ENCODE assay signal across 16 cellular contexts in the genomic region with DNA sequence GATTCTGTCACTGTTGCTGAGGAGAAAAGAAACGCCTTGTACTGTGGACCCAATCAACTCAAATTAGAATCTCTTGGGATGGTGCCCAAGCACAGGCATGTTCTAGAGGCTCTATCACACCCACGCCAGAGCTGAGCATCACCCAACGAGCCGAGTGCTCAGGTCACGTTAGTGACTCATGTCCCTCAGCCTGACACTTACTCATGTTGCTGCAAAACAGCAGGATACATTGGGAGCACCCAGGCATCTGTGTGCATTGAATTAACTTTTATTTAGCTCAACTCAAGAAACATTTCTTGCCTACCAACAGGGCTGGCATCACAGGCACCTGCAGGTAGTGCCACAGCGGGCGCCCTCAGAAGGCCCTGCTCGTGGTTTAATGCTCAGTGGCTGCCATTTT.
DNase-seq lines count a peak whose midpoint lies in the region; ATAC-seq, FAIRE-seq and TF ChIP-seq lines count a peak whose summit lies in the region.
"Had no signal": no experiment of that assay in that cellular context is flagged by ENCODE, and none has a peak within 500 bp of the region (broad histone marks: within the 10 kb centered on the region; RNA-seq: fewer than 3 reads in every experiment).

No MANE protein-coding gene starts in this region.

- H3K79me2 ChIP-seq in astrocyte (ENCODE audit: insufficient read depth, low read length): no peaks in the 10 kb centered on the region

- DNase-seq in T-helper 2 cell treated with Interferon-gamma antibody and Interleukin-4, amounts not matched to agents 5 μg/mL and 100 μg/mL, for 36 hours (ENCODE audit: low spot score): peak; percentile 18
- DNase-seq in T-helper 2 cell (no peak), astrocyte (ENCODE audit: low read depth) (peak; percentile 61), right cardiac atrium (peak; percentile 54 to 71 (median 70)), upper lobe of right lung (no peak), frontal cortex (ENCODE audit: low spot score in 2 of 2) (no peak), A673 (ENCODE audit: low spot score) (no peak)
- DNase-seq: activated T-cell treated with anti-CD3 and anti-CD28 coated beads, Interleukin-2, amount 50 U/mL, for 1 hour; body of pancreas; MV-4-11 had no signal

- peaks cover 53% of the 10 kb centered on the region for H3K4me1 Mint-ChIP-seq in T-helper 2 cell treated with Interferon-gamma antibody and Interleukin-4, amounts not matched to agents 5 μg/mL and 100 μg/mL, for 36 hours (ENCODE audit: low read depth)
- peaks cover 32% of the 10 kb centered on the region for H3K4me1 Mint-ChIP-seq in astrocyte (ENCODE audit: low read depth, unreplicated experiment)
- no peaks in the 10 kb centered on the region for H3K4me1 Mint-ChIP-seq in stimulated activated memory B cell treated with anti-CD40 and anti-IgM and Interleukin-4, amounts not matched to agents 10 μg/mL and 1 μg/mL and 100 μg/mL, for 72 hours
- H3K4me1 Mint-ChIP-seq: B cell had no signal

- peaks cover 24% of the 10 kb centered on the region for H3K9me3 Mint-ChIP-seq in T-helper 2 cell treated with Interferon-gamma antibody and Interleukin-4, amounts not matched to agents 5 μg/mL and 100 μg/mL, for 36 hours
- H3K9me3 Mint-ChIP-seq in astrocyte (ENCODE audit: unreplicated experiment): peaks cover 10% of the 10 kb centered on the region
- peaks cover under 1% of the 10 kb centered on the region for H3K9me3 Mint-ChIP-seq in stimulated activated memory B cell treated with anti-CD40 and anti-IgM and Interleukin-4, amounts not matched to agents 10 μg/mL and 1 μg/mL and 100 μg/mL, for 72 hours

- H3K4me2 ChIP-seq in astrocyte (ENCODE audit: low read length): peak overlapping the region; percentile 12

- no peak for TF ChIP-seq CTCF in astrocyte (IDR thresholded peaks at IDR 0.05; ENCODE audit: insufficient read depth, low read depth, low read length)
- no peak for TF ChIP-seq CTCF in upper lobe of right lung (IDR thresholded peaks at IDR 0.05)
- TF ChIP-seq CTCF in A673 (conservative IDR thresholded peaks at IDR 0.05; ENCODE audit: low read depth, low read length): no peak

- no peak overlapping the region for H3K9ac ChIP-seq in astrocyte (ENCODE audit: low read length)

- H2AFZ ChIP-seq in astrocyte (ENCODE audit: low read depth, low read length): no peak overlapping the region

- H4K20me1 ChIP-seq in astrocyte (ENCODE audit: insufficient read depth, low read length): no peaks in the 10 kb centered on the region

- CTCF ChIA-PET in A673 (lab: Charles Lee): no interaction called here

- FAIRE-seq in astrocyte (lab: Jason Lieb, UNC) (no peak), frontal cortex (lab: Jason Lieb, UNC) (no peak)

- no peak overlapping the region for H3K4me3 Mint-ChIP-seq in T-helper 2 cell treated with Interferon-gamma antibody and Interleukin-4, amounts not matched to agents 5 μg/mL and 100 μg/mL, for 36 hours
- no peak overlapping the region for H3K4me3 Mint-ChIP-seq in astrocyte (ENCODE audit: unreplicated experiment)
- H3K4me3 Mint-ChIP-seq in stimulated activated memory B cell treated with anti-CD40 and anti-IgM and Interleukin-4, amounts not matched to agents 10 μg/mL and 1 μg/mL and 100 μg/mL, for 72 hours: no peak overlapping the region
- H3K4me3 Mint-ChIP-seq: B cell had no signal

- H3K27me3 ChIP-seq in astrocyte (ENCODE audit: insufficient read depth, low read length): no peaks in the 10 kb centered on the region
- H3K27me3 ChIP-seq in right cardiac atrium (ENCODE audit: control insufficient read depth, insufficient read depth): no peaks in the 10 kb centered on the region
- H3K27me3 ChIP-seq in upper lobe of right lung: no peaks in the 10 kb centered on the region
- H3K27me3 ChIP-seq in A673 (replicated peaks; ENCODE audit: insufficient read depth, low read depth, low read length, poor library complexity): no peaks in the 10 kb centered on the region
- H3K27me3 ChIP-seq: body of pancreas, vagina had no signal

- intact Hi-C loops in right cardiac atrium (cut with DNase I): no loop called here
- intact Hi-C loops in upper lobe of right lung (cut with DNase I): no loop called here
- intact Hi-C loops in A673 (cut with micrococcal nuclease; ENCODE audit: unreplicated experiment): no loop called here

- peaks cover 13% of the 10 kb centered on the region for H3K36me3 Mint-ChIP-seq in T-helper 2 cell treated with Interferon-gamma antibody and Interleukin-4, amounts not matched to agents 5 μg/mL and 100 μg/mL, for 36 hours (ENCODE audit: low read depth)
- peaks cover 3% of the 10 kb centered on the region for H3K36me3 Mint-ChIP-seq in astrocyte (ENCODE audit: low read depth, unreplicated experiment)
- H3K36me3 Mint-ChIP-seq in stimulated activated memory B cell treated with anti-CD40 and anti-IgM and Interleukin-4, amounts not matched to agents 10 μg/mL and 1 μg/mL and 100 μg/mL, for 72 hours: no peaks in the 10 kb centered on the region

- H3K27me3 Mint-ChIP-seq in T-helper 2 cell treated with Interferon-gamma antibody and Interleukin-4, amounts not matched to agents 5 μg/mL and 100 μg/mL, for 36 hours (ENCODE audit: low read depth): no peaks in the 10 kb centered on the region
- peaks cover 11% of the 10 kb centered on the region for H3K27me3 Mint-ChIP-seq in astrocyte (ENCODE audit: low read depth, unreplicated experiment)
- peaks cover 18% of the 10 kb centered on the region for H3K27me3 Mint-ChIP-seq in stimulated activated memory B cell treated with anti-CD40 and anti-IgM and Interleukin-4, amounts not matched to agents 10 μg/mL and 1 μg/mL and 100 μg/mL, for 72 hours

- POLR2A ChIA-PET in A673 (lab: Charles Lee; ENCODE audit: low non-redundant PET): no interaction called here

- no peak overlapping the region for H3K4me3 ChIP-seq in astrocyte (ENCODE audit: insufficient read depth, low read depth, low read length)
- no peak overlapping the region for H3K4me3 ChIP-seq in right cardiac atrium (ENCODE audit: low read length)
- no peak overlapping the region for H3K4me3 ChIP-seq in upper lobe of right lung
- H3K4me3 ChIP-seq in A673 (ENCODE audit: low read depth, low read length, poor library complexity, severe bottlenecking): no peak overlapping the region
- H3K4me3 ChIP-seq: body of pancreas, HAP-1, lung, vagina had no signal

- no peak overlapping the region for H3K27ac Mint-ChIP-seq in T-helper 2 cell treated with Interferon-gamma antibody and Interleukin-4, amounts not matched to agents 5 μg/mL and 100 μg/mL, for 36 hours
- no peak overlapping the region for H3K27ac Mint-ChIP-seq in astrocyte (ENCODE audit: unreplicated experiment)
- H3K27ac Mint-ChIP-seq in stimulated activated memory B cell treated with anti-CD40 and anti-IgM and Interleukin-4, amounts not matched to agents 10 μg/mL and 1 μg/mL and 100 μg/mL, for 72 hours: no peak overlapping the region
- H3K27ac Mint-ChIP-seq: B cell had no signal

- WGBS in right cardiac atrium: 78% methylated on average over 8 of the region's 8 CpGs

- no TSS peak for BruUV-seq in A673 (replicated peaks; lab: Mats Ljungman, UMichigan)

- peaks cover 30% of the 10 kb centered on the region for H3K4me1 ChIP-seq in astrocyte (ENCODE audit: insufficient read depth, low read length)
- H3K4me1 ChIP-seq in right cardiac atrium (ENCODE audit: control insufficient read depth, insufficient read depth, low read length): peaks cover 13% of the 10 kb centered on the region
- H3K4me1 ChIP-seq in upper lobe of right lung: peaks cover 13% of the 10 kb centered on the region
- no peaks in the 10 kb centered on the region for H3K4me1 ChIP-seq in A673 (ENCODE audit: insufficient read depth, low read length, poor library complexity, severe bottlenecking)
- H3K4me1 ChIP-seq: HAP-1 had no signal

- H3K36me3 ChIP-seq in astrocyte (ENCODE audit: insufficient read depth, low read length) (no peaks in the 10 kb centered on the region), upper lobe of right lung (no peaks in the 10 kb centered on the region), A673 (ENCODE audit: insufficient read depth, low read length, poor library complexity, severe bottlenecking) (no peaks in the 10 kb centered on the region)
- H3K36me3 ChIP-seq: HAP-1, vagina had no signal

- peak; percentile 73 to 77 for ATAC-seq in right cardiac atrium
- peak; percentile 4 for ATAC-seq in upper lobe of right lung
- no peak for ATAC-seq in stimulated activated memory B cell treated with anti-CD40 and anti-IgM and Interleukin-4, amounts not matched to agents 10 μg/mL and 1 μg/mL and 100 μg/mL, for 72 hours
- ATAC-seq: body of pancreas, sciatic nerve had no signal

- H3K9me3 ChIP-seq in astrocyte (ENCODE audit: insufficient read depth, low read depth, low read length) (no peaks in the 10 kb centered on the region), right cardiac atrium (ENCODE audit: control insufficient read depth, low read length) (no peaks in the 10 kb centered on the region), upper lobe of right lung (no peaks in the 10 kb centered on the region), A673 (ENCODE audit: low read depth, low read length, poor library complexity, severe bottlenecking) (no peaks in the 10 kb centered on the region)
- H3K9me3 ChIP-seq: body of pancreas, HAP-1, vagina had no signal

- H3K27ac ChIP-seq in astrocyte (ENCODE audit: low read depth, low read length) (no peak overlapping the region), right cardiac atrium (ENCODE audit: low read length) (peak overlapping the region; percentile 21), upper lobe of right lung (no peak overlapping the region), A673 (ENCODE audit: low read depth, low read length, poor library complexity, severe bottlenecking) (no peak overlapping the region)
- H3K27ac ChIP-seq: body of pancreas, vagina had no signal

Comparison
In these comparisons a context has a peak if more than half of its experiments do, and no peak if none do; other contexts are left out.
1. DNase-seq: peak in T-helper 2 cell treated with Interferon-gamma antibody and Interleukin-4, amounts not matched to agents 5 μg/mL and 100 μg/mL, for 36 hours (single experiment), astrocyte (single experiment) and right cardiac atrium (3 of 3); none in T-helper 2 cell (0 of 5), upper lobe of right lung (single experiment), frontal cortex (0 of 2) and A673 (single experiment).